ENCODE assay signal across 8 cellular contexts in genomic region chr1:159188375-159188788, GRCh38. TPM values are rescaled to one million over a fixed set of nuclear protein-coding genes. Genes with fewer than 3 reads are reported as not detected.
DNase-seq lines count a peak whose midpoint lies in the region; ATAC-seq and TF ChIP-seq lines count a peak whose summit lies in the region.

No MANE protein-coding gene starts in this region.

- ATAC-seq in GM19372 (IDR thresholded peaks at IDR 0.05; ENCODE audit: low read depth, unreplicated experiment), result peak; percentile 98
- ATAC-seq in HG03558 (IDR thresholded peaks at IDR 0.05; ENCODE audit: extremely low read depth, unreplicated experiment), result peak; percentile 84
- no peak for ATAC-seq in CD8-positive, alpha-beta T cell

- CTCF ChIA-PET in CD8-positive, alpha-beta T cell (lab: Charles Lee), result no interaction called here

- intact Hi-C loops in CD8-positive, alpha-beta T cell (cut with DNase I, micrococcal nuclease), result no loop called here

- peaks cover 2% of the 10 kb centered on the region for H3K4me1 Mint-ChIP-seq in CD8-positive, alpha-beta T cell (ENCODE audit: low read depth)

- H3K27ac ChIP-seq in CD8-positive, alpha-beta T cell (ENCODE audit: low read depth, low read length), result no peak overlapping the region

- POLR2A ChIA-PET in CD8-positive, alpha-beta T cell (lab: Charles Lee), result no interaction called here

- no peaks in the 10 kb centered on the region for H3K36me3 Mint-ChIP-seq in CD8-positive, alpha-beta T cell

- no peaks in the 10 kb centered on the region for H3K9me3 ChIP-seq in CD8-positive, alpha-beta T cell (ENCODE audit: low read length)

- H3K27me3 ChIP-seq in CD8-positive, alpha-beta T cell (ENCODE audit: insufficient read depth, low read length), result peaks cover 5% of the 10 kb centered on the region

- no peak for TF ChIP-seq CTCF in CD8-positive, alpha-beta T cell (IDR thresholded peaks at IDR 0.05)

- H3K27me3 Mint-ChIP-seq in CD8-positive, alpha-beta T cell (ENCODE audit: low read depth), result peaks cover 60% of the 10 kb centered on the region

- H3K4me1 ChIP-seq in CD8-positive, alpha-beta T cell (ENCODE audit: insufficient read depth, low read length), result no peaks in the 10 kb centered on the region

- no peaks in the 10 kb centered on the region for H3K36me3 ChIP-seq in CD8-positive, alpha-beta T cell (ENCODE audit: insufficient read depth, low read length)

- no peak overlapping the region for H3K27ac Mint-ChIP-seq in CD8-positive, alpha-beta T cell

- no peak overlapping the region for H3K4me3 ChIP-seq in CD8-positive, alpha-beta T cell (ENCODE audit: low read depth, low read length)

- no peaks in the 10 kb centered on the region for H3K9me3 Mint-ChIP-seq in CD8-positive, alpha-beta T cell

- DNase-seq in DMS153 (lab: John Stamatoyannopoulos, UW) (peak; percentile 57), astrocyte of the hippocampus (ENCODE audit: low read depth, low spot score) (peak; percentile 65), iPS-NIHi11 (ENCODE audit: low spot score) (peak; percentile 79), HUDEP-2 (lab: John Stamatoyannopoulos, UW; ENCODE audit: unreplicated experiment in 76 of 76) (no peak)
- peak; percentile 33 for DNase-seq in stimulated activated CD8-positive, alpha-beta memory T cell treated with anti-CD3 and anti-CD28 coated beads, Interleukin-4, amount 100 ng/mL, for 48 hours
- DNase-seq in CD8-positive, alpha-beta T cell, result no peak

- H3K4me3 Mint-ChIP-seq in CD8-positive, alpha-beta T cell, result no peak overlapping the region

RNA-seq across cellular contexts. Expression of gene ACKR1, which starts 16.3 kb away (rescaled TPM):
- total RNA-seq in CD8-positive, alpha-beta T cell, result not detected

RNA-seq across cellular contexts. Expression of gene CADM3, which starts 17.0 kb away (rescaled TPM):
- total RNA-seq in CD8-positive, alpha-beta T cell, result not detected

Comparison
In these comparisons a context has a peak if more than half of its experiments do, and no peak if none do; other contexts are left out.
1. DNase-seq: peak in DMS153 (single experiment), astrocyte of the hippocampus (single experiment), iPS-NIHi11 (single experiment) and stimulated activated CD8-positive, alpha-beta memory T cell treated with anti-CD3 and anti-CD28 coated beads, Interleukin-4, amount 100 ng/mL, for 48 hours (single experiment); none in CD8-positive, alpha-beta T cell (0 of 7) and HUDEP-2 (0 of 76).